In genomic region chr9:86488345-86488744, GRCh38 we compare ENCODE assay signal across 17 cellular contexts.
A peak's percentile ranks its signal among the peaks of the same experiment; 100 is the strongest.
DNase-seq lines count a peak whose midpoint lies in the region; ATAC-seq and TF ChIP-seq lines count a peak whose summit lies in the region.
"Had no signal": no experiment of that assay in that cellular context is flagged by ENCODE, and none has a peak within 500 bp of the region (broad histone marks: within the 10 kb centered on the region; RNA-seq: fewer than 3 reads in every experiment).

No MANE protein-coding gene starts in this region.

- H3K79me1 ChIP-seq in mesenchymal stem cell (replicated peaks; ENCODE audit: low read length, poor library complexity, severe bottlenecking) = no peaks in the 10 kb centered on the region
- no peaks in the 10 kb centered on the region for H3K79me1 ChIP-seq in neuronal stem cell (ENCODE audit: low read depth, low read length)

- H3K9ac ChIP-seq in mesenchymal stem cell (ENCODE audit: low read length) (peak overlapping the region; percentile 15), neuronal stem cell (ENCODE audit: low read depth, low read length, poor library complexity) (no peak overlapping the region), colonic mucosa (ENCODE audit: low read depth in 2 of 2, low read length in 2 of 2) (no peak overlapping the region)
- H3K9ac ChIP-seq: BLaER1 treated with 17β-estradiol and CSF1 and Interleukin-3, amounts not matched to agents 10 nM and 100 nM had no signal

- H2BK5ac ChIP-seq in mesenchymal stem cell (ENCODE audit: low read depth, low read length, poor library complexity, severe bottlenecking) (no peak overlapping the region), neuronal stem cell (ENCODE audit: low read length) (peak overlapping the region; percentile 45)

- no peak overlapping the region for H2AK5ac ChIP-seq in mesenchymal stem cell (ENCODE audit: low read length, severe bottlenecking)
- H2AK5ac ChIP-seq in neuronal stem cell (ENCODE audit: low read depth, low read length) = peak overlapping the region; percentile 9

- no peak overlapping the region for H2BK15ac ChIP-seq in mesenchymal stem cell (ENCODE audit: low read depth, poor library complexity, severe bottlenecking)
- peak overlapping the region; percentile 2 for H2BK15ac ChIP-seq in neuronal stem cell (ENCODE audit: low read length)

- no peak for TF ChIP-seq POLR2A in gastrocnemius medialis (IDR thresholded peaks at IDR 0.05)

- H2AFZ ChIP-seq in mesenchymal stem cell (ENCODE audit: low read depth, low read length) (no peak overlapping the region), neuronal stem cell (ENCODE audit: low read length) (no peak overlapping the region)

- 67% methylated on average over 6 of the region's 6 CpGs for WGBS in mesenchymal stem cell
- no CpG with 5 or more reads among the region's 6 CpGs for WGBS in neuronal stem cell (ENCODE audit: extremely low coverage in 2 of 2, insufficient read length in 2 of 2, insufficient replicate concordance in 1 of 2), 2 donors

- no peak overlapping the region for H4K8ac ChIP-seq in mesenchymal stem cell (ENCODE audit: low read length)
- no peak overlapping the region for H4K8ac ChIP-seq in neuronal stem cell (ENCODE audit: low read depth, low read length)

- H3K4me1 ChIP-seq in A673 (ENCODE audit: insufficient read depth, low read length, poor library complexity, severe bottlenecking) (peaks cover 38% of the 10 kb centered on the region), SJCRH30 (peaks cover 49% of the 10 kb centered on the region), mesenchymal stem cell (ENCODE audit: control insufficient read depth, insufficient read depth, low read depth, low read length) (peaks cover 7% of the 10 kb centered on the region), neuronal stem cell (ENCODE audit: control insufficient read depth in 2 of 2, insufficient read depth in 1 of 2, low read depth in 1 of 2, low read length in 2 of 2) (no peaks in the 10 kb centered on the region), gastrocnemius medialis (no peaks in the 10 kb centered on the region), colonic mucosa (no peaks in the 10 kb centered on the region)
- H3K4me1 ChIP-seq: A549 had no signal

- H3K36me3 ChIP-seq in A673 (ENCODE audit: insufficient read depth, low read length, poor library complexity, severe bottlenecking) = no peaks in the 10 kb centered on the region
- H3K36me3 ChIP-seq in SJCRH30 = no peaks in the 10 kb centered on the region
- H3K36me3 ChIP-seq in mesenchymal stem cell (ENCODE audit: control insufficient read depth in 1 of 2, insufficient read depth in 2 of 2, low read depth in 1 of 2, low read length in 2 of 2) = no peaks in the 10 kb centered on the region
- H3K36me3 ChIP-seq in neuronal stem cell (replicated peaks in 1 of 2; ENCODE audit: control insufficient read depth in 2 of 2, insufficient read depth in 2 of 2, low read length in 2 of 2) = no peaks in the 10 kb centered on the region
- H3K36me3 ChIP-seq in gastrocnemius medialis = no peaks in the 10 kb centered on the region
- H3K36me3 ChIP-seq in colonic mucosa = no peaks in the 10 kb centered on the region
- H3K36me3 ChIP-seq: BLaER1 treated with 17β-estradiol and CSF1 and Interleukin-3, amounts not matched to agents 10 nM and 100 nM had no signal

- intact Hi-C loops in A673 (cut with micrococcal nuclease; ENCODE audit: unreplicated experiment) (loop anchor here (5.0 kb wide), 2 partner anchors 59 to 849 kb away; no protein-coding TSS in a partner anchor), gastrocnemius medialis (cut with DNase I; ENCODE audit: low total_unique reads) (no loop called here), colonic mucosa (cut with DNase I) (loop anchor here (5.0 kb wide), 1 partner anchor 834 kb away; no protein-coding TSS in a partner anchor)

- H2BK12ac ChIP-seq in mesenchymal stem cell (ENCODE audit: low read length in 2 of 2) (no peak overlapping the region), neuronal stem cell (ENCODE audit: low read length) (no peak overlapping the region)

- in situ Hi-C loops in gastrocnemius medialis (cut with MboI; ENCODE audit: low sequenced_read_pairs in 4 of 4) = loop anchor here (5.0 to 25.0 kb wide), 4 partner anchors 249 to 839 kb away; partner anchors contain the start of gene GAS1 (in 1 of the 4)

- H3K9me3 ChIP-seq in A673 (ENCODE audit: low read depth, low read length, poor library complexity, severe bottlenecking) (no peaks in the 10 kb centered on the region), SJCRH30 (replicated peaks) (no peaks in the 10 kb centered on the region), mesenchymal stem cell (ENCODE audit: control insufficient read depth, low read length) (no peaks in the 10 kb centered on the region), neuronal stem cell (replicated peaks in 1 of 2; ENCODE audit: control insufficient read depth in 2 of 2, insufficient read depth in 1 of 2, low read depth in 1 of 2, low read length in 2 of 2) (no peaks in the 10 kb centered on the region), gastrocnemius medialis (no peaks in the 10 kb centered on the region), colonic mucosa (no peaks in the 10 kb centered on the region)
- H3K9me3 ChIP-seq: A549; BLaER1 treated with 17β-estradiol and CSF1 and Interleukin-3, amounts not matched to agents 10 nM and 100 nM had no signal

- H3K27me3 ChIP-seq in A673 (replicated peaks; ENCODE audit: insufficient read depth, low read depth, low read length, poor library complexity) (no peaks in the 10 kb centered on the region), SJCRH30 (no peaks in the 10 kb centered on the region), mesenchymal stem cell (ENCODE audit: control insufficient read depth in 1 of 2, insufficient read depth in 1 of 2, low read length in 2 of 2) (no peaks in the 10 kb centered on the region), neuronal stem cell (ENCODE audit: control insufficient read depth in 3 of 3, insufficient read depth in 3 of 3, low read depth in 1 of 3, low read length in 3 of 3) (no peaks in the 10 kb centered on the region), gastrocnemius medialis (no peaks in the 10 kb centered on the region), colonic mucosa (no peaks in the 10 kb centered on the region)
- H3K27me3 ChIP-seq: BLaER1 treated with 17β-estradiol and CSF1 and Interleukin-3, amounts not matched to agents 10 nM and 100 nM had no signal

- no peak for ATAC-seq in gastrocnemius medialis
- ATAC-seq: CD8-positive, alpha-beta T cell; HCT116 had no signal

- CTCF ChIA-PET in A673 (lab: Charles Lee) = interaction anchor here (0.6 to 1.7 kb wide), 4 partner anchors 54 to 155 kb away, joined by 3 to 8 read pairs (median 6); no protein-coding TSS in a partner anchor

- DNase-seq in A673 (ENCODE audit: low spot score) (no peak), SJCRH30 (no peak), mesenchymal stem cell (no peak), neuronal stem cell (ENCODE audit: low spot score) (no peak), NCI-H2227 (lab: John Stamatoyannopoulos, UW; ENCODE audit: unreplicated experiment) (no peak), gastrocnemius medialis (no peak), colonic mucosa (no peak), kidney tubule cell (ENCODE audit: low spot score) (no peak)
- DNase-seq: Calu3; CD8-positive, alpha-beta T cell; DMS79 treated with DMSO at 0.1 percent for 48 hours; GF-D8; GOT3 had no signal

- H3K4me2 ChIP-seq in mesenchymal stem cell (ENCODE audit: low read length, poor library complexity, severe bottlenecking) (no peak overlapping the region), neuronal stem cell (ENCODE audit: insufficient read depth, low read length, poor library complexity, severe bottlenecking) (no peak overlapping the region)
- H3K4me2 ChIP-seq: A549; BLaER1 treated with 17β-estradiol and CSF1 and Interleukin-3, amounts not matched to agents 10 nM and 100 nM had no signal

- no peak for TF ChIP-seq CTCF in A673 (conservative IDR thresholded peaks at IDR 0.05; ENCODE audit: low read depth, low read length)
- TF ChIP-seq CTCF in gastrocnemius medialis (IDR thresholded peaks at IDR 0.05 in 4 of 5, conservative IDR thresholded peaks at IDR 0.05 in 1 of 5) = no peak
- no peak for TF ChIP-seq CTCF in colonic mucosa (IDR thresholded peaks at IDR 0.05)

- H3K4ac ChIP-seq in mesenchymal stem cell (ENCODE audit: low read depth in 1 of 2, low read length in 2 of 2) (no peak overlapping the region), neuronal stem cell (ENCODE audit: low read length) (no peak overlapping the region)

- BruUV-seq in A673 (replicated peaks; lab: Mats Ljungman, UMichigan) = no TSS peak

- POLR2A ChIA-PET in A673 (lab: Charles Lee; ENCODE audit: low non-redundant PET) = no interaction called here

- H3K18ac ChIP-seq in mesenchymal stem cell (ENCODE audit: low read depth in 1 of 2, low read length in 2 of 2) (no peak overlapping the region), neuronal stem cell (ENCODE audit: low read length) (no peak overlapping the region)

- H4K91ac ChIP-seq in mesenchymal stem cell (ENCODE audit: low read length) (peak overlapping the region; percentile 10), neuronal stem cell (ENCODE audit: low read depth, low read length, poor library complexity) (no peak overlapping the region)

- no peak overlapping the region for H3K4me3 ChIP-seq in A673 (ENCODE audit: low read depth, low read length, poor library complexity, severe bottlenecking)
- H3K4me3 ChIP-seq in SJCRH30 = no peak overlapping the region
- H3K4me3 ChIP-seq in mesenchymal stem cell (ENCODE audit: insufficient read depth in 1 of 2, low read depth in 1 of 2, low read length in 2 of 2) = no peak overlapping the region
- no peak overlapping the region for H3K4me3 ChIP-seq in neuronal stem cell (ENCODE audit: low read length in 2 of 2)
- no peak overlapping the region for H3K4me3 ChIP-seq in gastrocnemius medialis
- H3K4me3 ChIP-seq in colonic mucosa = no peak overlapping the region
- H3K4me3 ChIP-seq: A549; BLaER1 treated with 17β-estradiol and CSF1 and Interleukin-3, amounts not matched to agents 10 nM and 100 nM had no signal

- H3K14ac ChIP-seq in mesenchymal stem cell (ENCODE audit: low read length in 2 of 2) (no peak overlapping the region), neuronal stem cell (ENCODE audit: low read length) (no peak overlapping the region)

- no peak overlapping the region for H2BK120ac ChIP-seq in mesenchymal stem cell (ENCODE audit: low read depth, low read length)
- H2BK120ac ChIP-seq in neuronal stem cell (ENCODE audit: low read depth, low read length) = no peak overlapping the region

- H3K27ac ChIP-seq in A673 (ENCODE audit: low read depth, low read length, poor library complexity, severe bottlenecking) = peak overlapping the region; percentile 72
- H3K27ac ChIP-seq in SJCRH30 = peak overlapping the region; percentile 40; the same call in 1 of the 2 replicates
- no peak overlapping the region for H3K27ac ChIP-seq in mesenchymal stem cell (ENCODE audit: low read length, poor library complexity, severe bottlenecking)
- H3K27ac ChIP-seq in neuronal stem cell (replicated peaks; ENCODE audit: low read length) = no peak overlapping the region
- no peak overlapping the region for H3K27ac ChIP-seq in gastrocnemius medialis
- H3K27ac ChIP-seq in colonic mucosa = no peak overlapping the region
- H3K27ac ChIP-seq: 22Rv1; A549; BLaER1 treated with 17β-estradiol and CSF1 and Interleukin-3, amounts not matched to agents 10 nM and 100 nM had no signal

- H3K23ac ChIP-seq in mesenchymal stem cell (ENCODE audit: low read length in 2 of 2) (no peak overlapping the region), neuronal stem cell (ENCODE audit: low read depth, low read length, poor library complexity) (no peak overlapping the region)

Comparison
In these comparisons a context has a peak if more than half of its experiments do, and no peak if none do; other contexts are left out.
1. H3K27ac ChIP-seq: peak in A673 (single experiment) and SJCRH30 (single experiment); none in mesenchymal stem cell (single experiment), neuronal stem cell (single experiment), gastrocnemius medialis (0 of 4) and colonic mucosa (single experiment).